ENCODE assay signal across 9 cellular contexts in the genomic region with DNA sequence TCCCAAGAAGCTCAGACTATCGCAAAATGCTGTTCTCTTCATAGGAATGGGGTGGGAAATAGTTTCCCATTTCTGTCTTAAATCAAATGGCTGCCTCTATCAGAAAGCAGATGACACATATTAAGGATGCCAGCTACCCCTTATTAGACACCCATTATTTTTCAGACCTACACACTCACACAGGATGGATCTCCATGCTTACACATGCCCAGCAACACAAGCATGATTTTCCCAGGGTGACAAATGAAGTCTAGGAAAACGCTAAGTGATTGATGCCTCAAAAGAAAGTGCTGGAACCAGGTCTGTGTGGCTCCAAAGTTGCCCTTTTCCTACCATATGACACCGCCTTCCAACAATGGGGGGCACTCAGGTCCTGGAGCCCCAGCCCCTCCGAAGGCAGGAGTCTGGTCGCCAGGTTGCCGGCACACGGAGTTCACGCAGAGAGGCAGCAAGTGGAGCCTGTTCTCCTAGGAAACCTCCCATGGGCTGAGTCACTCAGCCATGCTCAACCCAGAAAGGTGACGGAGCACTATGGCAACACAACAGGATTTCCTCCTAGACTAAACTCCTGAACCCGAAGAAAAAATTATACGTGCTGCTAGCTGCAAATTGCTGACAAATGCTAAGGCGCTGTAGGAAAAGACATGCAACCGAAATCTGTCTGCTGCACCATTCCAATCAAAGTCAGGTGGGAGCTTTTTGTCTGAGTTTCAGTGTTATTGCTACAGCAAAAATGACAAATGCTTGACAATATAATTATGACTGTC. TPM values are rescaled to one million over a fixed set of nuclear protein-coding genes. Genes with fewer than 3 reads are reported as not detected.
A peak's percentile ranks its signal among the peaks of the same experiment; 100 is the strongest.
DNase-seq lines count a peak whose midpoint lies in the region; ATAC-seq lines count a peak whose summit lies in the region.
"Had no signal": no experiment of that assay in that cellular context is flagged by ENCODE, and none has a peak within 500 bp of the region (broad histone marks: within the 10 kb centered on the region; RNA-seq: fewer than 3 reads in every experiment).

No MANE protein-coding gene starts in this region.

- H3K27ac ChIP-seq in caudate nucleus (ENCODE audit: low read depth, low read length), result peak overlapping the region; percentile 24

- DNase-seq in M059J (ENCODE audit: low read depth) (peak; percentile 89), caudate nucleus (lab: John Stamatoyannopoulos, UW) (peak in 43 of 61 donors; percentile 4 to 92 (median 48)), left kidney (ENCODE audit: low read depth, low spot score) (peak; percentile 86), superior temporal gyrus (ENCODE audit: extremely low spot score) (peak; percentile 51), DMS153 (lab: John Stamatoyannopoulos, UW) (no peak), cerebellar nuclear complex (lab: John Stamatoyannopoulos, UW) (no peak)
- DNase-seq in activated T-cell treated with anti-CD3 and anti-CD28 coated beads, Interleukin-2, amount 50 U/mL, for 1 hour, result no peak
- DNase-seq: HFFc6 had no signal

- ATAC-seq in HG03520 (IDR thresholded peaks at IDR 0.05; ENCODE audit: unreplicated experiment), result no peak

RNA-seq across cellular contexts. Expression of a gene that starts 19.8 kb away (rescaled TPM):
- total RNA-seq in M059J (2014; rRNA removed; shearing (Covaris generic)), result 71.2 and 89.5 TPM in 2 replicates

Comparison
In these comparisons a context has a peak if more than half of its experiments do, and no peak if none do; other contexts are left out.
1. DNase-seq: peak in M059J (single experiment), caudate nucleus (43 of 61), left kidney (single experiment) and superior temporal gyrus (single experiment); none in DMS153 (single experiment), cerebellar nuclear complex (0 of 2) and activated T-cell treated with anti-CD3 and anti-CD28 coated beads, Interleukin-2, amount 50 U/mL, for 1 hour (single experiment).